1 cellular context compared by ENCODE assay signal in the genomic region with DNA sequence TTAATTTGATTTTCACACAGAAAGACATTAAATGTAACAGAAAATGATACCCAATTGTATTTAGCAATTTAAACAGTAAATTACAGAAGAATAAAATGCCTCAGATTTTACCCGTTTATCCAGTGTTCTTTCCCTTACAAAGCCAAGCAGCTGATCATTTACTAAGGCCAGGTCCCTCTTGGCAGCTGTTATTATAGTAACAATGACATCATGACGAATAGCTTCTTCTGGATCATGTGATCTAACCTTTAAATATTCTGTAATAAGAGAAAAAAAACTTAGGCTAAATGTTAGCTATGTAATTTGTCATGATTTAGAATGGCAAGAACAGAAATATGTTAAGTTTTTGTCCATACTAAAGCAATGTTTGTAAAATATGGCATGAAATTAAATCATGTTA.
TF ChIP-seq lines count a peak whose summit lies in the region.

No MANE protein-coding gene starts in this region.

TF ChIP-seq in IMR-90, 13 proteins besides CTCF, POLR2A, EP300 and RAD21 (continued from another document):
- TF ChIP-seq, protein P1, sequence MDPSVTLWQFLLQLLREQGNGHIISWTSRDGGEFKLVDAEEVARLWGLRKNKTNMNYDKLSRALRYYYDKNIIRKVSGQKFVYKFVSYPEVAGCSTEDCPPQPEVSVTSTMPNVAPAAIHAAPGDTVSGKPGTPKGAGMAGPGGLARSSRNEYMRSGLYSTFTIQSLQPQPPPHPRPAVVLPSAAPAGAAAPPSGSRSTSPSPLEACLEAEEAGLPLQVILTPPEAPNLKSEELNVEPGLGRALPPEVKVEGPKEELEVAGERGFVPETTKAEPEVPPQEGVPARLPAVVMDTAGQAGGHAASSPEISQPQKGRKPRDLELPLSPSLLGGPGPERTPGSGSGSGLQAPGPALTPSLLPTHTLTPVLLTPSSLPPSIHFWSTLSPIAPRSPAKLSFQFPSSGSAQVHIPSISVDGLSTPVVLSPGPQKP (IDR thresholded peaks at IDR 0.05; ENCODE audit: borderline replicate concordance, low read depth, low read length), result no peak
- no peak for TF ChIP-seq RFX5 (IDR thresholded peaks at IDR 0.05; ENCODE audit: low read depth, low read length)
- no peak for TF ChIP-seq CHD1 (IDR thresholded peaks at IDR 0.05; ENCODE audit: low read depth, low read length)
